In genomic region chr1:222697858-222698257, GRCh38 we compare ENCODE assay signal across 1 cellular context.
TF ChIP-seq lines count a peak whose summit lies in the region.

No MANE protein-coding gene starts in this region.

TF ChIP-seq in IMR-90, 13 proteins besides CTCF, POLR2A, EP300 and RAD21 (continued from another document):
- TF ChIP-seq USF2 (IDR thresholded peaks at IDR 0.05; ENCODE audit: low read depth, low read length) (no peak), ELK1 (IDR thresholded peaks at IDR 0.05; ENCODE audit: borderline replicate concordance, low read depth, low read length) (no peak), MAZ (IDR thresholded peaks at IDR 0.05; ENCODE audit: borderline replicate concordance, low read depth, low read length) (no peak), BHLHE40 (IDR thresholded peaks at IDR 0.05; ENCODE audit: low read depth, low read length) (no peak)
